32 cellular contexts compared by ENCODE assay signal in the genomic region with DNA sequence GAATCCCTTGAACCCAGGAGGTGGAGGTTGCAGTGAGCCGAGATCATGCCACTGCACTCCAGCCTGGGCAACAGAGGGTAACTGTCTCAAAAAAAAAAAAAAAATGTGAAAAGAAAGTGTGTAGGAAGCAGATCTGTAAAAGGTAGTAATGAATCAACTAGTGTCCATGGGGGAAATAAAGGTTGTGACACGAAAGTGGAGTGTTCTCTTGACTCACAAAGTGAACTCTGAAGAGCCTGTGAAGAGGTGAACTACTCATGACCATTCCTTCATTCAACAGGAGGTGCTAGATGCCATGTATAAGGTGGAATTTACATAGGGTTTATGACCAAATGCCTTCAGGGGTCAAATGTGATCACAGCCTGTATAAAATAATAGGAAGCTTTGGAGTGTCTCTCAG. TPM values are rescaled to one million over a fixed set of nuclear protein-coding genes. Genes with fewer than 3 reads are reported as not detected.
DNase-seq lines count a peak whose midpoint lies in the region; ATAC-seq and TF ChIP-seq lines count a peak whose summit lies in the region.
"Had no signal": no experiment of that assay in that cellular context is flagged by ENCODE, and none has a peak within 500 bp of the region (broad histone marks: within the 10 kb centered on the region; RNA-seq: fewer than 3 reads in every experiment).

No MANE protein-coding gene starts in this region.

- peaks cover 3 to 8% of the 10 kb centered on the region in 2 donors for H3K36me3 Mint-ChIP-seq in activated T-cell treated with anti-CD3 and anti-CD28 coated beads, Interleukin-2, amount 50 U/mL, for 72 hours (ENCODE audit: insufficient read depth in 2 of 2)
- H3K36me3 Mint-ChIP-seq in effector memory CD8-positive, alpha-beta T cell (ENCODE audit: insufficient read depth): peaks cover 14% of the 10 kb centered on the region

- no peak for TF ChIP-seq EP300 in upper lobe of left lung (IDR thresholded peaks at IDR 0.05)

- H3K4me1 Mint-ChIP-seq in activated T-cell treated with anti-CD3 and anti-CD28 coated beads, Interleukin-2, amount 50 U/mL, for 72 hours (ENCODE audit: low read depth): peaks cover 33% of the 10 kb centered on the region
- peaks cover 55 to 75% of the 10 kb centered on the region in 2 donors for H3K4me1 Mint-ChIP-seq in effector memory CD8-positive, alpha-beta T cell (ENCODE audit: low read depth in 2 of 2)

- H3K27ac Mint-ChIP-seq in activated T-cell treated with anti-CD3 and anti-CD28 coated beads, Interleukin-2, amount 50 U/mL, for 72 hours: peak overlapping the region; percentile 83
- peak overlapping the region; percentile 13 to 87 for H3K27ac Mint-ChIP-seq in effector memory CD8-positive, alpha-beta T cell
- H3K27ac Mint-ChIP-seq: GM23338 had no signal

- no peaks in the 10 kb centered on the region for H3K27me3 ChIP-seq in upper lobe of left lung
- H3K27me3 ChIP-seq: BLaER1, brain microvascular endothelial cell, esophagus squamous epithelium, heart left ventricle, tibial nerve had no signal

- TF ChIP-seq CTCF in HEK293 (tag by site-specific recombination; IDR thresholded peaks at IDR 0.05) (no peak), upper lobe of left lung (IDR thresholded peaks at IDR 0.05) (no peak)

- H3K4me1 ChIP-seq in HEK293 (ENCODE audit: control insufficient read depth, insufficient read depth, low read length): no peaks in the 10 kb centered on the region
- H3K4me1 ChIP-seq in upper lobe of left lung: no peaks in the 10 kb centered on the region
- H3K4me1 ChIP-seq: esophagus squamous epithelium, foreskin keratinocyte, heart left ventricle, tibial nerve had no signal

- H3K27ac ChIP-seq in HEK293 (ENCODE audit: extremely low read depth, low read depth, low read length) (no peak overlapping the region), upper lobe of left lung (no peak overlapping the region)
- H3K27ac ChIP-seq: BLaER1, brain microvascular endothelial cell, dorsolateral prefrontal cortex, esophagus squamous epithelium, foreskin keratinocyte, heart left ventricle, tibial nerve, WERI-Rb-1 had no signal

- peak; percentile 67 to 96 for ATAC-seq in activated T-cell treated with anti-CD3 and anti-CD28 coated beads, Interleukin-2, amount 50 U/mL, for 72 hours (replicated peaks in 1 of 2)
- ATAC-seq in effector memory CD8-positive, alpha-beta T cell (replicated peaks): no peak
- peak; percentile 46 for ATAC-seq in stimulated activated naive CD8-positive, alpha-beta T cell treated with anti-CD3 and anti-CD28 coated beads, Interleukin-15, Interleukin-2, amounts not matched to agents 100 U/mL and 50 U/mL, for 24 hours
- ATAC-seq in HG03196 (IDR thresholded peaks at IDR 0.05; ENCODE audit: unreplicated experiment) (no peak), upper lobe of left lung (ENCODE audit: low FRiP score in 2 of 2) (no peak)
- ATAC-seq: foreskin keratinocyte, GM23338, heart left ventricle, sciatic nerve had no signal

- no peak for DNase-seq in activated T-cell treated with anti-CD3 and anti-CD28 coated beads, Interleukin-2, amount 50 U/mL, for 72 hours
- no peak for DNase-seq in activated T-cell treated with anti-CD3 and anti-CD28 coated beads for 4 hours
- DNase-seq in effector memory CD8-positive, alpha-beta T cell: no peak
- no peak for DNase-seq in stimulated activated naive CD8-positive, alpha-beta T cell treated with anti-CD3 and anti-CD28 coated beads, Interleukin-15, Interleukin-2, amounts not matched to agents 100 U/mL and 50 U/mL, for 24 hours
- no peak for DNase-seq in HK-2 (ENCODE audit: unreplicated experiment)
- no peak for DNase-seq in upper lobe of left lung
- DNase-seq: ACHN; activated CD4-positive, alpha-beta T cell treated with anti-CD3 and anti-CD28 coated beads, Interleukin-2, amount 50 U/mL, for 1 hour; activated CD8-positive, alpha-beta memory T cell treated with anti-CD3 and anti-CD28 coated beads, Interleukin-2, amount 50 U/mL, for 48 hours; activated gamma-delta T cell treated with Interleukin-2 at 50 U/mL for 16 hours; amniotic stem cell; brain microvascular endothelial cell; Calu3; DMS79 treated with DMSO at 0.1 percent for 48 hours; dorsolateral prefrontal cortex; esophagus squamous epithelium; foreskin keratinocyte; GDM1; heart left ventricle; NCI-H1930; NCI-H2171 treated with DMSO at 0.1 percent for 48 hours; NCI-H510A; SIG-M5; stimulated activated CD8-positive, alpha-beta memory T cell treated with anti-CD3 and anti-CD28 coated beads, Interleukin-4, amount 100 ng/mL, for 48 hours; T-helper 9 cell; WERI-Rb-1 had no signal

- no peak for TF ChIP-seq POLR2A in upper lobe of left lung (IDR thresholded peaks at IDR 0.05)

- H3K36me3 ChIP-seq in HEK293 (ENCODE audit: control insufficient read depth in 2 of 2, insufficient read depth in 1 of 2, low read length in 2 of 2) (no peaks in the 10 kb centered on the region), upper lobe of left lung (no peaks in the 10 kb centered on the region)
- H3K36me3 ChIP-seq: brain microvascular endothelial cell, esophagus squamous epithelium, heart left ventricle, tibial nerve, WERI-Rb-1 had no signal

- H3K27me3 Mint-ChIP-seq in activated T-cell treated with anti-CD3 and anti-CD28 coated beads, Interleukin-2, amount 50 U/mL, for 72 hours (ENCODE audit: low read depth): no peaks in the 10 kb centered on the region
- no peaks in the 10 kb centered on the region for H3K27me3 Mint-ChIP-seq in effector memory CD8-positive, alpha-beta T cell

- CTCF ChIA-PET in HEK293 (lab: Yijun Ruan, JAX): no interaction called here

- H3K4me3 ChIP-seq in HEK293 (ENCODE audit: low read depth, low read length): no peak overlapping the region
- no peak overlapping the region for H3K4me3 ChIP-seq in upper lobe of left lung
- H3K4me3 ChIP-seq: BLaER1, dorsolateral prefrontal cortex, esophagus squamous epithelium, GM23338, heart left ventricle, tibial nerve had no signal

- WGBS in upper lobe of left lung, 2 donors: 80% methylated on average over 2 of the region's 2 CpGs

- POLR2A ChIA-PET in HEK293 (lab: Yijun Ruan, JAX): no interaction called here

- peak overlapping the region in 1 of 2 donors; percentile 49 for H3K4me3 Mint-ChIP-seq in activated T-cell treated with anti-CD3 and anti-CD28 coated beads, Interleukin-2, amount 50 U/mL, for 72 hours
- H3K4me3 Mint-ChIP-seq in effector memory CD8-positive, alpha-beta T cell: peak overlapping the region; percentile 1 to 46
- H3K4me3 Mint-ChIP-seq: GM23338 had no signal

- H3K9me3 Mint-ChIP-seq in activated T-cell treated with anti-CD3 and anti-CD28 coated beads, Interleukin-2, amount 50 U/mL, for 72 hours: no peaks in the 10 kb centered on the region
- no peaks in the 10 kb centered on the region for H3K9me3 Mint-ChIP-seq in effector memory CD8-positive, alpha-beta T cell
- H3K9me3 Mint-ChIP-seq: GM23338 had no signal

- H3K9me3 ChIP-seq in HEK293 (ENCODE audit: control insufficient read depth, insufficient read depth, low read depth, low read length): no peaks in the 10 kb centered on the region
- H3K9me3 ChIP-seq in upper lobe of left lung: no peaks in the 10 kb centered on the region
- H3K9me3 ChIP-seq: BLaER1, esophagus squamous epithelium, heart left ventricle, tibial nerve had no signal

TF ChIP-seq in HEK293, 187 proteins besides CTCF, POLR2A, EP300 and RAD21:
- TF ChIP-seq ZNF324 (tag by site-specific recombination; IDR thresholded peaks at IDR 0.05) (no peak), ZNF501 (tag by site-specific recombination; IDR thresholded peaks at IDR 0.05) (no peak), ZNF138 (tag by site-specific recombination; IDR thresholded peaks at IDR 0.05; ENCODE audit: borderline replicate concordance) (no peak), SCRT2 (tag by site-specific recombination; IDR thresholded peaks at IDR 0.05) (peak; percentile 63), HOXA7 (CRISPR knock-in tag; IDR thresholded peaks at IDR 0.05; ENCODE audit: borderline replicate concordance) (no peak), ZIC2 (tag by site-specific recombination; IDR thresholded peaks at IDR 0.05) (no peak)

RNA-seq across cellular contexts. Expression of a gene that starts 12.8 kb away (rescaled TPM):
- total RNA-seq in activated T-cell treated with anti-CD3 and anti-CD28 coated beads, Interleukin-2, amount 50 U/mL, for 72 hours: 100 to 1,000 TPM in 1 of 2 donors, 10 to 100 TPM in 1; 78.0 to 108 TPM
- 10 to 100 TPM; 24.3 to 57.6 (median 28.9) TPM for total RNA-seq in upper lobe of left lung

Comparison
In these comparisons a context has a peak if more than half of its experiments do, and no peak if none do; other contexts are left out.
1. ATAC-seq: peak in activated T-cell treated with anti-CD3 and anti-CD28 coated beads, Interleukin-2, amount 50 U/mL, for 72 hours (2 of 2) and stimulated activated naive CD8-positive, alpha-beta T cell treated with anti-CD3 and anti-CD28 coated beads, Interleukin-15, Interleukin-2, amounts not matched to agents 100 U/mL and 50 U/mL, for 24 hours (single experiment); none in effector memory CD8-positive, alpha-beta T cell (single experiment), HG03196 (single experiment) and upper lobe of left lung (0 of 2).